8 cellular contexts compared by ENCODE assay signal in the genomic region with DNA sequence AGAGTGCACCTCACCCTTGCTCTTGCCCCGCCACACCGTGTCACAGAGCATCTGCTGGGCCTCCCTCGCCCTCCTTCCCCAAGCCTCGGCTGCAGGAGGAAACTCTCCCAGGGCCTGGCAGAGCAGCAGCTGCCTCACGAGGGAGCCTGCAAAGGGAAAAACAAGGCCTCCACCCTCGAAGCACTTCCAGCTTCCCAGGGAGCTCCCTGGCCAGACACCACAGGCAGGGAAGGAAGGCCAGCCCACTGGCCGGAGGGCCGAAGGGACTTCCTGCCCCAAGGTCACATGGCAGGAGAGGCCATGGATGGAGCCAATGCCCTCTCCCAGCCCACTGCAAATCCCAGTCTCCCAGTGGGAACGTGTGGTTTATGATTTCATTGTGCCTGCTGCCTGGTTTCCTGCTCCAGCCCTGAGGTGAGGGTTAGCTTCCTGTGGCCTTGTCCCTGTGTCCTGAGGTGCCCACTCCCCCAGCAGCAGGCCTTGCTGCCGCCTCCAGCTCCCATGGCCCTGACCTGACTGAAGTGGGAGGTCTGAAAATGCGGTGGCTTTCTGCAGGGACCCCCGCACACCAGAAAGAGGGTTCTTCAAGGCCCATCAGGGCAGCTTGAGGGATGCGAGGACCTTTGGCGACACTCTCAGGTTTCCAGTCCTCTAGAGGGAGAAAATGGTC.
DNase-seq lines count a peak whose midpoint lies in the region; ATAC-seq and TF ChIP-seq lines count a peak whose summit lies in the region.

No MANE protein-coding gene starts in this region.

- H3F3A ChIP-seq in neural cell (ENCODE audit: insufficient read depth, low read length, poor library complexity, severe bottlenecking): peaks cover 2% of the 10 kb centered on the region

- TF ChIP-seq EP300 in neural cell (conservative IDR thresholded peaks at IDR 0.05; ENCODE audit: poor library complexity, severe bottlenecking): no peak

- peak overlapping the region; percentile 69; the same call in 1 of the 2 replicates for H3K4me2 ChIP-seq in KMS-11
- no peak overlapping the region for H3K4me2 ChIP-seq in neural cell (ENCODE audit: low read length)

- H3K27ac ChIP-seq in A673 (ENCODE audit: low read depth, low read length, poor library complexity, severe bottlenecking) (peak overlapping the region; percentile 37), KMS-11 (peak overlapping the region; percentile 79; the same call in 1 of the 2 replicates), esophagus (ENCODE audit: low read depth in 2 of 2, low read length in 1 of 2) (peak overlapping the region; percentile 74 to 81), neural cell (ENCODE audit: low read length) (no peak overlapping the region)

- CTCF ChIA-PET in A673 (lab: Charles Lee): interaction anchor here (0.6 kb wide), 1 partner anchor 48 kb away, joined by 3 read pairs; no protein-coding TSS in a partner anchor

- DNase-seq in A673 (ENCODE audit: low spot score): no peak
- DNase-seq in H4 (ENCODE audit: low spot score): no peak
- DNase-seq in cerebellar cortex (ENCODE audit: low spot score): no peak

- ATAC-seq in GM21529 (IDR thresholded peaks at IDR 0.05; ENCODE audit: unreplicated experiment) (no peak), GM19463 (IDR thresholded peaks at IDR 0.05; ENCODE audit: unreplicated experiment) (no peak)

- BruUV-seq in A673 (replicated peaks; lab: Mats Ljungman, UMichigan): no TSS peak

- no peaks in the 10 kb centered on the region for H3K27me3 ChIP-seq in A673 (replicated peaks; ENCODE audit: insufficient read depth, low read depth, low read length, poor library complexity)
- H3K27me3 ChIP-seq in KMS-11 (ENCODE audit: insufficient read depth, low read depth): no peaks in the 10 kb centered on the region
- H3K27me3 ChIP-seq in esophagus (ENCODE audit: control insufficient read depth in 1 of 2, insufficient read depth in 2 of 2, low read length in 2 of 2): no peaks in the 10 kb centered on the region
- no peaks in the 10 kb centered on the region for H3K27me3 ChIP-seq in neural cell (ENCODE audit: insufficient read depth, low read depth, low read length)

- TF ChIP-seq RAD21 in neural cell (conservative IDR thresholded peaks at IDR 0.05): no peak

- H3K9me2 ChIP-seq in neural cell (ENCODE audit: insufficient read depth, low read length): no peaks in the 10 kb centered on the region

- H2AFZ ChIP-seq in KMS-11 (ENCODE audit: low read depth) (no peak overlapping the region), neural cell (ENCODE audit: low read depth, low read length) (no peak overlapping the region)

- peaks cover 82% of the 10 kb centered on the region for H3K79me2 ChIP-seq in KMS-11 (ENCODE audit: insufficient read depth, low read depth)
- H3K79me2 ChIP-seq in neural cell (replicated peaks; ENCODE audit: insufficient read depth, low read length): peaks cover 81% of the 10 kb centered on the region

- H3K4me3 ChIP-seq in A673 (ENCODE audit: low read depth, low read length, poor library complexity, severe bottlenecking) (no peak overlapping the region), KMS-11 (IDR thresholded peaks at IDR 0.05; ENCODE audit: insufficient read depth, low read depth, low read length) (no peak overlapping the region), esophagus (ENCODE audit: low read depth in 1 of 2, low read length in 2 of 2) (no peak overlapping the region), neural cell (ENCODE audit: low read length) (peak overlapping the region; percentile 78)

- intact Hi-C loops in A673 (cut with micrococcal nuclease; ENCODE audit: unreplicated experiment): no loop called here

- H3K4me1 ChIP-seq in A673 (ENCODE audit: insufficient read depth, low read length, poor library complexity, severe bottlenecking) (peaks cover 35% of the 10 kb centered on the region), KMS-11 (ENCODE audit: low read depth, poor library complexity, severe bottlenecking) (peaks cover 72% of the 10 kb centered on the region), esophagus (ENCODE audit: control insufficient read depth in 2 of 2, insufficient read depth in 2 of 2, low read length in 1 of 2) (peaks cover 24 to 50% of the 10 kb centered on the region in 2 donors)

- no peaks in the 10 kb centered on the region for H3K9me3 ChIP-seq in A673 (ENCODE audit: low read depth, low read length, poor library complexity, severe bottlenecking)
- H3K9me3 ChIP-seq in esophagus (ENCODE audit: control insufficient read depth in 2 of 2, insufficient read depth in 1 of 2, low read depth in 1 of 2, low read length in 1 of 2): no peaks in the 10 kb centered on the region
- no peaks in the 10 kb centered on the region for H3K9me3 ChIP-seq in neural cell (ENCODE audit: low read length)

- no peak overlapping the region for H3K9ac ChIP-seq in KMS-11
- no peak overlapping the region for H3K9ac ChIP-seq in neural cell (ENCODE audit: low read length)

- POLR2A ChIA-PET in A673 (lab: Charles Lee; ENCODE audit: low non-redundant PET): no interaction called here

- WGBS in esophagus, 2 donors: 53 to 64% methylated on average over 14 of the region's 14 CpGs

- H3K36me3 ChIP-seq in A673 (ENCODE audit: insufficient read depth, low read length, poor library complexity, severe bottlenecking): no peaks in the 10 kb centered on the region
- H3K36me3 ChIP-seq in KMS-11 (ENCODE audit: insufficient read depth): no peaks in the 10 kb centered on the region
- H3K36me3 ChIP-seq in esophagus (ENCODE audit: control insufficient read depth in 2 of 2, insufficient read depth in 2 of 2, low read length in 1 of 2): peaks cover 0 to 12% of the 10 kb centered on the region in 2 donors
- H3K36me3 ChIP-seq in neural cell (ENCODE audit: insufficient read depth, low read length): no peaks in the 10 kb centered on the region

- TF ChIP-seq CTCF in A673 (conservative IDR thresholded peaks at IDR 0.05; ENCODE audit: low read depth, low read length) (no peak), KMS-11 (conservative IDR thresholded peaks at IDR 0.05; ENCODE audit: low read depth, low read length) (no peak), neural cell (IDR thresholded peaks at IDR 0.05; ENCODE audit: poor library complexity, severe bottlenecking) (no peak)

- H4K20me1 ChIP-seq in KMS-11 (ENCODE audit: insufficient read depth) (no peaks in the 10 kb centered on the region), neural cell (ENCODE audit: insufficient read depth) (peaks cover 64% of the 10 kb centered on the region)

TF ChIP-seq in neural cell, 6 proteins besides CTCF, POLR2A, EP300 and RAD21:
- TF ChIP-seq MXI1 (conservative IDR thresholded peaks at IDR 0.05; ENCODE audit: poor library complexity, severe bottlenecking): no peak
- no peak for TF ChIP-seq TAF1 (IDR thresholded peaks at IDR 0.05; ENCODE audit: low read depth)
- TF ChIP-seq POLR2AphosphoS5 (IDR thresholded peaks at IDR 0.05): no peak
- TF ChIP-seq EZH2 (IDR thresholded peaks at IDR 0.05; ENCODE audit: borderline replicate concordance, insufficient read depth, low read length, poor library complexity, severe bottlenecking): no peak
- TF ChIP-seq, protein P1, sequence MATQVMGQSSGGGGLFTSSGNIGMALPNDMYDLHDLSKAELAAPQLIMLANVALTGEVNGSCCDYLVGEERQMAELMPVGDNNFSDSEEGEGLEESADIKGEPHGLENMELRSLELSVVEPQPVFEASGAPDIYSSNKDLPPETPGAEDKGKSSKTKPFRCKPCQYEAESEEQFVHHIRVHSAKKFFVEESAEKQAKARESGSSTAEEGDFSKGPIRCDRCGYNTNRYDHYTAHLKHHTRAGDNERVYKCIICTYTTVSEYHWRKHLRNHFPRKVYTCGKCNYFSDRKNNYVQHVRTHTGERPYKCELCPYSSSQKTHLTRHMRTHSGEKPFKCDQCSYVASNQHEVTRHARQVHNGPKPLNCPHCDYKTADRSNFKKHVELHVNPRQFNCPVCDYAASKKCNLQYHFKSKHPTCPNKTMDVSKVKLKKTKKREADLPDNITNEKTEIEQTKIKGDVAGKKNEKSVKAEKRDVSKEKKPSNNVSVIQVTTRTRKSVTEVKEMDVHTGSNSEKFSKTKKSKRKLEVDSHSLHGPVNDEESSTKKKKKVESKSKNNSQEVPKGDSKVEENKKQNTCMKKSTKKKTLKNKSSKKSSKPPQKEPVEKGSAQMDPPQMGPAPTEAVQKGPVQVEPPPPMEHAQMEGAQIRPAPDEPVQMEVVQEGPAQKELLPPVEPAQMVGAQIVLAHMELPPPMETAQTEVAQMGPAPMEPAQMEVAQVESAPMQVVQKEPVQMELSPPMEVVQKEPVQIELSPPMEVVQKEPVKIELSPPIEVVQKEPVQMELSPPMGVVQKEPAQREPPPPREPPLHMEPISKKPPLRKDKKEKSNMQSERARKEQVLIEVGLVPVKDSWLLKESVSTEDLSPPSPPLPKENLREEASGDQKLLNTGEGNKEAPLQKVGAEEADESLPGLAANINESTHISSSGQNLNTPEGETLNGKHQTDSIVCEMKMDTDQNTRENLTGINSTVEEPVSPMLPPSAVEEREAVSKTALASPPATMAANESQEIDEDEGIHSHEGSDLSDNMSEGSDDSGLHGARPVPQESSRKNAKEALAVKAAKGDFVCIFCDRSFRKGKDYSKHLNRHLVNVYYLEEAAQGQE (IDR thresholded peaks at IDR 0.05; ENCODE audit: borderline replicate concordance): no peak
- no peak for TF ChIP-seq SMC3 (conservative IDR thresholded peaks at IDR 0.05; ENCODE audit: poor library complexity)
